In the genomic region with DNA sequence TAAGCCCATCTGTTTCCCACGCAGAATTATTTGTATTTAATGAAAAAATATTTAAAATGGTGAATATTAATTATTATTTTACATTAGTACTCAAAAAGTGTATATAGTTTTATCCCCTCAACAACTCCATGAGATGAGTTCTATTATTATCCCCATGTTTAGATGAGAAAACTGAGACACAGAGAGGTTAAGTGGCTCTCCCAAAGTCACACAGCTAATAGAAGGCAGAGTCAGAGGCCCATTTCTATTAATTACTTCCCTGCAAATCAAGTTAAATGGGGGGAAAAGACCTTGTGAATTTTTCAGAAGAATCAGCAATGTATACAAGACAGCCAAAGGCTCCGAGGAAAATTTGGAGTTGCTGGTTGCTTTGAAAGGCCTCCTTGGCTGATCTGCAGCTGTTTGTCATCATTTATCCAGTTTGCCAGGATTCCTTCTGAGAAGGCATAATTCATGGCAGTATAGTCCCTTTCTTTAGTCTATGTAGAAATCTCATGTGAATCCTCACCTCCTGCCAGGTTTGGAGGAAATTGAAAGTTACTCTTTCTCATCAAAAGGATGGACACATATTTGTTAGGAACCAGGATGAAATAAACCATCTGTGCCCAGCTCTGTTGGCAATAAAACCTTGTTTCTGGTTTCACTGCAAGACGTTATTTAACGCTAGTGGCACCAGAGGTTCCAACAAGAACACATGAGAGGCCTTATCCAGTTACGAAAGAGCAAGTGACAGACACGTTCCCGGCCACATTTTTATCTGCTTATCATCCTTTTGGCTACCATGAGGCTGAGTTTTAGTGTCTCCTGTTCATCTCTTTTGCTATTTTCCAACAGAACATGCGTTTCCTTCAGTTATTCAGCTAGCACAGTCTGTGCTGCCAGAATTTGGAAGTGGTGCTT, we compare ENCODE assay signal across 1 cellular context.
TF ChIP-seq lines count a peak whose summit lies in the region.

No MANE protein-coding gene starts in this region.

TF ChIP-seq in IMR-90, 13 proteins besides CTCF, POLR2A, EP300 and RAD21 (continued from another document):
- TF ChIP-seq, protein P1, sequence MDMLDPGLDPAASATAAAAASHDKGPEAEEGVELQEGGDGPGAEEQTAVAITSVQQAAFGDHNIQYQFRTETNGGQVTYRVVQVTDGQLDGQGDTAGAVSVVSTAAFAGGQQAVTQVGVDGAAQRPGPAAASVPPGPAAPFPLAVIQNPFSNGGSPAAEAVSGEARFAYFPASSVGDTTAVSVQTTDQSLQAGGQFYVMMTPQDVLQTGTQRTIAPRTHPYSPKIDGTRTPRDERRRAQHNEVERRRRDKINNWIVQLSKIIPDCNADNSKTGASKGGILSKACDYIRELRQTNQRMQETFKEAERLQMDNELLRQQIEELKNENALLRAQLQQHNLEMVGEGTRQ (IDR thresholded peaks at IDR 0.05; ENCODE audit: low read depth, low read length), result no peak
- no peak for TF ChIP-seq SMC3 (IDR thresholded peaks at IDR 0.05; ENCODE audit: low read depth, low read length)
